18 cellular contexts compared by ENCODE assay signal in the genomic region with DNA sequence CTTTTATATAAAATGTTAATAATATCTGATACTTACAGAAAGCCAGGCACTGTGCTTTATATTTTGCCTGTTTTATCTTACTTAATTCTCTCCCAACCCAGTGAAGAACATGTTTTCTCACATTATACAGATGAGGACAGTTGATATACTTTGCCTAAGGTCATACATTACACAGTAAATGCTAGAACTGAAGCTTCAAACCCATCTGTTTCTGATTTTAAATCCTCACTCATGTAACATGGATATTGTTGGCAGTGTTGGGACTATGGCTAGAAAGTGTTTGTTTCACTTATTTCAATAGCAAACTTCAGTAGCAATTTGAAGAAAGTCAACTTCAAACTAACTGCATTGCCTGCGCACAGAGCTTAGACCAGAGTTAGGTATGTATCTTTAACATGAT. TPM values are rescaled to one million over a fixed set of nuclear protein-coding genes. Genes with fewer than 3 reads are reported as not detected.
DNase-seq lines count a peak whose midpoint lies in the region; ATAC-seq and TF ChIP-seq lines count a peak whose summit lies in the region.
"Had no signal": no experiment of that assay in that cellular context is flagged by ENCODE, and none has a peak within 500 bp of the region (broad histone marks: within the 10 kb centered on the region; RNA-seq: fewer than 3 reads in every experiment).

No MANE protein-coding gene starts in this region.

- H3K36me3 ChIP-seq in BLaER1: no peaks in the 10 kb centered on the region

- no peaks in the 10 kb centered on the region for H3K9me3 ChIP-seq in BLaER1

- TF ChIP-seq POLR2A in erythroblast (IDR thresholded peaks at IDR 0.05; ENCODE audit: low read length): no peak

- H3K4me2 ChIP-seq in BLaER1: peak overlapping the region; percentile 80

- ATAC-seq in GM19035 (IDR thresholded peaks at IDR 0.05; ENCODE audit: unreplicated experiment): no peak
- ATAC-seq: HCT116, K562, Panc1, Right ventricle myocardium inferior had no signal

- H3K9ac ChIP-seq in BLaER1: no peak overlapping the region

- H3K27me3 ChIP-seq in BLaER1: no peaks in the 10 kb centered on the region

- H4K20me1 ChIP-seq in BLaER1: peaks cover 46% of the 10 kb centered on the region; the same call in 1 of the 2 replicates

- peak overlapping the region; percentile 71 for H3K27ac ChIP-seq in BLaER1

- peaks cover 52% of the 10 kb centered on the region for H3K4me1 ChIP-seq in BLaER1

- H3K4me3 ChIP-seq in BLaER1: no peak overlapping the region
- H3K4me3 ChIP-seq: K562 had no signal

- DNase-seq in AG08395 (ENCODE audit: low spot score) (peak; percentile 29), RPMI7951 (ENCODE audit: low read depth) (peak; percentile 43), fibroblast of gingiva (ENCODE audit: low read depth) (peak; percentile 67), islet precursor cell (no peak), erythroblast (lab: John Stamatoyannopoulos, UW) (no peak), SHP77 (lab: John Stamatoyannopoulos, UW) (no peak)
- DNase-seq: Calu3; CD4-positive, alpha-beta memory T cell; DMS53; NCI-H1436 treated with DMSO at 0.1 percent for 48 hours; NCI-H510A; NCI-H82 had no signal

RNA-seq across cellular contexts. Expression of a gene that starts 57.4 kb away (rescaled TPM):
- total RNA-seq in RPMI7951 (2014; rRNA removed; shearing (Covaris generic)): 12.7 and 12.9 TPM in 2 replicates

Comparison
In these comparisons a context has a peak if more than half of its experiments do, and no peak if none do; other contexts are left out.
1. DNase-seq: peak in AG08395 (single experiment), RPMI7951 (single experiment) and fibroblast of gingiva (single experiment); none in islet precursor cell (single experiment), erythroblast (0 of 2) and SHP77 (0 of 2).